ENCODE assay signal across 9 cellular contexts in genomic region chr3:149376728-149377407, GRCh38. TPM values are rescaled to one million over a fixed set of nuclear protein-coding genes. Genes with fewer than 3 reads are reported as not detected.
A peak's percentile ranks its signal among the peaks of the same experiment; 100 is the strongest.
DNase-seq lines count a peak whose midpoint lies in the region; ATAC-seq and TF ChIP-seq lines count a peak whose summit lies in the region.
"Had no signal": no experiment of that assay in that cellular context is flagged by ENCODE, and none has a peak within 500 bp of the region (broad histone marks: within the 10 kb centered on the region; RNA-seq: fewer than 3 reads in every experiment).

No MANE protein-coding gene starts in this region.

- H3K27ac ChIP-seq in IMR-90 (ENCODE audit: insufficient read depth, low read length) (peak overlapping the region; percentile 89), spleen (peak overlapping the region; percentile 22 to 88 (median 78))

- WGBS in IMR-90 (ENCODE audit: extremely low coverage in 2 of 2, insufficient read length in 1 of 2), 2 experiments: 31% methylated on average over 2 of the region's 8 CpGs; no CpG with 5 or more reads in 1 of the 2 experiments
- 50 to 68% (median 60%) methylated on average over 8 of the region's 8 CpGs for WGBS in spleen, 5 donors

- peak overlapping the region; percentile 72 for H3K4me3 Mint-ChIP-seq in MCF 10A (ENCODE audit: unreplicated experiment)
- H3K4me3 Mint-ChIP-seq in effector memory CD8-positive, alpha-beta T cell: no peak overlapping the region
- H3K4me3 Mint-ChIP-seq: central memory CD8-positive, alpha-beta T cell had no signal

- intact Hi-C loops in IMR-90 (cut with micrococcal nuclease) (no loop called here), MCF 10A (cut with micrococcal nuclease) (loop anchor here (2.0 to 10.0 kb wide), 2 partner anchors 14 to 198 kb away; no protein-coding TSS in a partner anchor), spleen (cut with DNase I; ENCODE audit: low total_unique reads) (no loop called here)

- peaks cover 26% of the 10 kb centered on the region for H3K9me1 ChIP-seq in IMR-90 (ENCODE audit: insufficient read depth, low read length)

- no peaks in the 10 kb centered on the region for H3K9me3 Mint-ChIP-seq in MCF 10A (ENCODE audit: unreplicated experiment)
- no peaks in the 10 kb centered on the region for H3K9me3 Mint-ChIP-seq in effector memory CD8-positive, alpha-beta T cell
- H3K9me3 Mint-ChIP-seq: central memory CD8-positive, alpha-beta T cell had no signal

- H3K4me3 ChIP-seq in IMR-90 (ENCODE audit: insufficient read depth, low read depth, low read length) (peak overlapping the region; percentile 54), kidney epithelial cell (ENCODE audit: low read depth, low read length) (peak overlapping the region; percentile 75), spleen (peak overlapping the region; percentile 6 to 68 (median 40))

- peak overlapping the region; percentile 28 to 86 for H4K8ac ChIP-seq in IMR-90 (ENCODE audit: low read depth in 2 of 2, low read length in 2 of 2)

- no peak for ATAC-seq in IMR-90 (ENCODE audit: low read depth)
- ATAC-seq in effector memory CD8-positive, alpha-beta T cell (replicated peaks): no peak
- no peak for ATAC-seq in GM21619 (IDR thresholded peaks at IDR 0.05; ENCODE audit: unreplicated experiment)

- H2BK20ac ChIP-seq in IMR-90 (ENCODE audit: low read depth, low read length): peak overlapping the region; percentile 84

- H2BK120ac ChIP-seq in IMR-90 (ENCODE audit: low read depth, low read length): peak overlapping the region; percentile 91

- H3K4ac ChIP-seq in IMR-90 (ENCODE audit: low read depth, low read length): peak overlapping the region; percentile 88

- peak overlapping the region; percentile 64 for H3K4me2 ChIP-seq in IMR-90 (ENCODE audit: low read depth, low read length)

- POLR2A ChIA-PET in IMR-90 (lab: Charles Lee; ENCODE audit: unreplicated experiment) (interaction anchor here (0.7 to 1.7 kb wide), 2 partner anchors 10 to 90 kb away, joined by 3 to 5 read pairs; no protein-coding TSS in a partner anchor), MCF 10A (lab: Yijun Ruan, JAX) (interaction anchor here (0.7 to 9.7 kb wide), 13 partner anchors 10 to 437 kb away, joined by 3 to 217 read pairs (median 4); no protein-coding TSS in a partner anchor)

- H2AK5ac ChIP-seq in IMR-90 (ENCODE audit: low read depth, low read length): peak overlapping the region; percentile 93

- H3K27me3 ChIP-seq in IMR-90 (ENCODE audit: control insufficient read depth, insufficient read depth, low read length) (no peaks in the 10 kb centered on the region), kidney epithelial cell (ENCODE audit: control insufficient read depth, insufficient read depth, low read length) (no peaks in the 10 kb centered on the region), spleen (replicated peaks in 1 of 7) (peaks cover 0 to 7% (median 0%) of the 10 kb centered on the region in 7 donors)

- TF ChIP-seq POLR2A in IMR-90 (IDR thresholded peaks at IDR 0.05; ENCODE audit: low read depth, low read length) (no peak), spleen (IDR thresholded peaks at IDR 0.05) (no peak)

- H3K27ac Mint-ChIP-seq in MCF 10A (ENCODE audit: low read depth, unreplicated experiment): peak overlapping the region; percentile 68
- H3K27ac Mint-ChIP-seq in effector memory CD8-positive, alpha-beta T cell: no peak overlapping the region

- H3K14ac ChIP-seq in IMR-90 (replicated peaks; ENCODE audit: low read depth, low read length): peak overlapping the region; percentile 97

- H3K27me3 Mint-ChIP-seq in MCF 10A (ENCODE audit: insufficient read depth, unreplicated experiment): no peaks in the 10 kb centered on the region
- peaks cover 32 to 50% of the 10 kb centered on the region in 2 donors for H3K27me3 Mint-ChIP-seq in effector memory CD8-positive, alpha-beta T cell

- in situ Hi-C loops in IMR-90 (cut with MboI; ENCODE audit: low sequenced_read_pairs): no loop called here

- H4K5ac ChIP-seq in IMR-90 (ENCODE audit: low read depth, low read length): peak overlapping the region; percentile 97

- H3K9me3 ChIP-seq in IMR-90 (ENCODE audit: control insufficient read depth, insufficient read depth, low read length): no peaks in the 10 kb centered on the region
- H3K9me3 ChIP-seq in spleen: no peaks in the 10 kb centered on the region

- H3K36me3 Mint-ChIP-seq in MCF 10A (ENCODE audit: insufficient read depth, unreplicated experiment): peaks cover 23% of the 10 kb centered on the region
- H3K36me3 Mint-ChIP-seq in effector memory CD8-positive, alpha-beta T cell (ENCODE audit: insufficient read depth): no peaks in the 10 kb centered on the region

- H3K4me1 ChIP-seq in IMR-90 (ENCODE audit: control insufficient read depth, insufficient read depth, low read length): peaks cover 20% of the 10 kb centered on the region
- peaks cover 0 to 54% (median 24%) of the 10 kb centered on the region in 6 donors for H3K4me1 ChIP-seq in spleen

- H4K91ac ChIP-seq in IMR-90 (ENCODE audit: insufficient read depth, low read depth, low read length): peak overlapping the region; percentile 80

- peak overlapping the region; percentile 92 for H3K23ac ChIP-seq in IMR-90 (ENCODE audit: low read depth, low read length)

- peak overlapping the region; percentile 93 for H2AK9ac ChIP-seq in IMR-90 (replicated peaks; ENCODE audit: low read depth, low read length, poor library complexity)

- TF ChIP-seq RAD21 in IMR-90 (IDR thresholded peaks at IDR 0.05; ENCODE audit: low read length): no peak

- DNase-seq in IMR-90 (peak; percentile 59), MCF 10A (ENCODE audit: unreplicated experiment) (peak; percentile 61), kidney epithelial cell (ENCODE audit: low read depth) (no peak), spleen (no peak), GDM1 (lab: John Stamatoyannopoulos, UW) (no peak), inferior parietal cortex (ENCODE audit: extremely low spot score) (no peak)
- DNase-seq in effector memory CD8-positive, alpha-beta T cell: no peak

- TSS peak; percentile 78 for BruUV-seq in IMR-90 (replicated peaks; lab: Mats Ljungman, UMichigan)
- TSS peak; percentile 81 for BruUV-seq in MCF 10A (replicated peaks; lab: Mats Ljungman, UMichigan)

- H3K79me1 ChIP-seq in IMR-90 (ENCODE audit: low read depth in 1 of 2, low read length in 2 of 2): peaks cover 14 to 50% of the 10 kb centered on the region in 2 experiments; a peak in 3 of 4 replicates

- dilution Hi-C loops in IMR-90 (cut with HindIII; ENCODE audit: low sequenced_read_pairs, unreplicated experiment): no loop called here

- H3K18ac ChIP-seq in IMR-90 (ENCODE audit: low read depth, low read length): peak overlapping the region; percentile 93

- peak overlapping the region; percentile 78 for H2BK5ac ChIP-seq in IMR-90 (ENCODE audit: low read depth, low read length, poor library complexity, severe bottlenecking)

- H3K36me3 ChIP-seq in IMR-90 (ENCODE audit: control insufficient read depth, insufficient read depth, low read length) (peaks cover 16% of the 10 kb centered on the region), kidney epithelial cell (ENCODE audit: control insufficient read depth, insufficient read depth, low read length) (no peaks in the 10 kb centered on the region), spleen (peaks cover 0 to 24% (median 0%) of the 10 kb centered on the region in 6 donors)

- no peak for TF ChIP-seq CTCF in IMR-90 (conservative IDR thresholded peaks at IDR 0.05; ENCODE audit: low read depth, low read length)
- no peak for TF ChIP-seq CTCF in MCF 10A (IDR thresholded peaks at IDR 0.05; ENCODE audit: unreplicated experiment)
- no peak for TF ChIP-seq CTCF in kidney epithelial cell (IDR thresholded peaks at IDR 0.05; ENCODE audit: insufficient read depth, low read length, poor library complexity, severe bottlenecking)
- TF ChIP-seq CTCF in spleen (IDR thresholded peaks at IDR 0.05 in 8 of 11, conservative IDR thresholded peaks at IDR 0.05 in 3 of 11): no peak

- CTCF ChIA-PET in IMR-90 (lab: Yijun Ruan, JAX): no interaction called here
- CTCF ChIA-PET in MCF 10A (lab: Yijun Ruan, JAX): interaction anchor here (0.6 to 2.4 kb wide), 6 partner anchors 8 to 489 kb away, joined by 3 to 10 read pairs (median 5); no protein-coding TSS in a partner anchor

- peak overlapping the region; percentile 83; the same call in 2 of the 3 replicates for H2BK15ac ChIP-seq in IMR-90 (ENCODE audit: low read depth, low read length)

- peaks cover 46% of the 10 kb centered on the region for H3K4me1 Mint-ChIP-seq in MCF 10A (ENCODE audit: insufficient read depth, unreplicated experiment)
- H3K4me1 Mint-ChIP-seq in effector memory CD8-positive, alpha-beta T cell (ENCODE audit: low read depth in 2 of 2): no peaks in the 10 kb centered on the region
- H3K4me1 Mint-ChIP-seq: central memory CD8-positive, alpha-beta T cell had no signal

- H3K9ac ChIP-seq in IMR-90 (ENCODE audit: low read depth, low read length): peak overlapping the region; percentile 81

- peak overlapping the region; percentile 97 for H3K56ac ChIP-seq in IMR-90 (ENCODE audit: extremely low read depth, insufficient read depth, low read length)

- H2AFZ ChIP-seq in IMR-90 (replicated peaks; ENCODE audit: low read length, poor library complexity): peak overlapping the region; percentile 69

- no peaks in the 10 kb centered on the region for H4K20me1 ChIP-seq in IMR-90 (ENCODE audit: insufficient read depth, low read length)

TF ChIP-seq in IMR-90, 13 proteins besides CTCF, POLR2A, EP300 and RAD21:
- no peak for TF ChIP-seq NFE2L2 (IDR thresholded peaks at IDR 0.05; ENCODE audit: low read depth, low read length)
- no peak for TF ChIP-seq MAZ (IDR thresholded peaks at IDR 0.05; ENCODE audit: borderline replicate concordance, low read depth, low read length)
- TF ChIP-seq CEBPB (IDR thresholded peaks at IDR 0.05; ENCODE audit: low read depth, low read length): no peak
- TF ChIP-seq RCOR1 (IDR thresholded peaks at IDR 0.05; ENCODE audit: insufficient replicate concordance, low read length): no peak
- TF ChIP-seq FOS (IDR thresholded peaks at IDR 0.05; ENCODE audit: low read depth, low read length): no peak
- peak; percentile 87; the same call in 1 of the 2 replicates for TF ChIP-seq CHD1 (IDR thresholded peaks at IDR 0.05; ENCODE audit: low read depth, low read length)

RNA-seq across cellular contexts. Expression of gene TM4SF1, which starts 0.6 kb away (rescaled TPM):
- total RNA-seq in IMR-90 (2012; rRNA removed) (232 and 366 TPM in 2 replicates), MCF 10A (2022) (20.1 and 27.7 TPM in 2 replicates), kidney epithelial cell (43.0 and 43.2 TPM in 2 replicates), spleen (100 to 1,000 TPM in 6 of 7 donors, 10 to 100 TPM in 1; 65.6 to 260 (median 182) TPM)
- polyA plus RNA-seq in IMR-90 (2012; rRNA removed) (302 and 364 TPM in 2 replicates), spleen (10 to 100 TPM; 31.0 to 75.3 (median 56.8) TPM)
- 212 and 271 TPM in 2 replicates for polyA plus RNA-seq in IMR-90 (2012; cell fraction: cytosol; rRNA removed)
- 340 and 869 TPM in 2 replicates for polyA plus RNA-seq in IMR-90 (2012; cell fraction: nucleus; rRNA removed; ENCODE audit: low replicate concordance)

RNA-seq across cellular contexts. Expression of gene TM4SF18, which starts 43.4 kb away (rescaled TPM):
- total RNA-seq in IMR-90 (2012; rRNA removed) (under 0.01 TPM in 1 of 2 replicates, not detected in the other), MCF 10A (2022) (not detected in 2 replicates), kidney epithelial cell (0.21 TPM in 1 of 2 replicates, not detected in the other), spleen (10 to 100 TPM; 14.9 to 97.4 (median 59.7) TPM)
- polyA plus RNA-seq in IMR-90 (2012; rRNA removed) (not detected in 2 replicates), spleen (10 to 100 TPM in 1 of 3 donors, 1 to 10 TPM in 2; 6.6 to 23.1 (median 6.9) TPM)
- polyA plus RNA-seq in IMR-90 (2012; cell fraction: cytosol; rRNA removed): not detected in 2 replicates
- not detected in 2 replicates for polyA plus RNA-seq in IMR-90 (2012; cell fraction: nucleus; rRNA removed; ENCODE audit: low replicate concordance)

Comparison
In these comparisons a context has a peak if more than half of its experiments do, and no peak if none do; other contexts are left out.
1. DNase-seq: peak in IMR-90 (single experiment) and MCF 10A (single experiment); none in kidney epithelial cell (single experiment), spleen (single experiment), GDM1 (single experiment), inferior parietal cortex (single experiment) and effector memory CD8-positive, alpha-beta T cell (0 of 3).
2. RNA of gene TM4SF18, which starts 43.4 kb away (total RNA-seq): 14.9 to 97.4 TPM in spleen; 0.21 TPM in kidney epithelial cell, under 0.01 TPM in IMR-90 and not detected in MCF 10A; every median in the first group is over 10 times any median in the second.
3. Peak in every context shown above with its lines, with median percentiles within 50 percentile points of each other: H3K4me3 ChIP-seq.